Comparison of ENCODE assay signal across 1 cellular context in genomic region chr3:195187609-195188529, GRCh38.
TF ChIP-seq lines count a peak whose summit lies in the region.

No MANE protein-coding gene starts in this region.

TF ChIP-seq in GM12878, 131 proteins besides CTCF, POLR2A, EP300 and RAD21:
- TF ChIP-seq SMAD5 (IDR thresholded peaks at IDR 0.05; ENCODE audit: low read depth) (no peak), SKIL (IDR thresholded peaks at IDR 0.05; ENCODE audit: low read depth, poor library complexity, severe bottlenecking) (no peak)
- TF ChIP-seq, protein P1, sequence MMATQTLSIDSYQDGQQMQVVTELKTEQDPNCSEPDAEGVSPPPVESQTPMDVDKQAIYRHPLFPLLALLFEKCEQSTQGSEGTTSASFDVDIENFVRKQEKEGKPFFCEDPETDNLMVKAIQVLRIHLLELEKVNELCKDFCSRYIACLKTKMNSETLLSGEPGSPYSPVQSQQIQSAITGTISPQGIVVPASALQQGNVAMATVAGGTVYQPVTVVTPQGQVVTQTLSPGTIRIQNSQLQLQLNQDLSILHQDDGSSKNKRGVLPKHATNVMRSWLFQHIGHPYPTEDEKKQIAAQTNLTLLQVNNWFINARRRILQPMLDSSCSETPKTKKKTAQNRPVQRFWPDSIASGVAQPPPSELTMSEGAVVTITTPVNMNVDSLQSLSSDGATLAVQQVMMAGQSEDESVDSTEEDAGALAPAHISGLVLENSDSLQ (IDR thresholded peaks at IDR 0.05), result peak; percentile 42; the same call in 1 of the 2 replicates
